Comparison of ENCODE assay signal across 14 cellular contexts in the genomic region with DNA sequence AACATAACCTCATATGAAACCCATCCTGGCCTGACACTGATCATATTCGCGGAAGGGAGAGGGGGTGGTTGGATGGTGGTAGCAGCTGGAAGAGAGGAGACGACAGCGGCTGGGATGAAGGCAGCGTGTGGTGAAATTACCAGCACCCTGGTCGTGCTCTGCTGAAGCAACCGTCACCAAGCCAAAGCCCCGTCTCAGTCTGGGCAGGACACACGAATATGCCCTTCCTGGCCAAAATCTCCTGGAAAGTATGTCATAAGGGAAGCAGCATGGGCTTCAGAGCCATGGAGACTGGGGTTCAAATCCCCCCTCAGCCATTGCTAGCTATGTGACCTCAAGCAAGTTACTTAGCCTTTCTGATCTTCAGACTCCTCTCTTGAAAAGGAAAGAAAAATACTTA.
DNase-seq lines count a peak whose midpoint lies in the region; ATAC-seq and TF ChIP-seq lines count a peak whose summit lies in the region.
"Had no signal": no experiment of that assay in that cellular context is flagged by ENCODE, and none has a peak within 500 bp of the region (broad histone marks: within the 10 kb centered on the region; RNA-seq: fewer than 3 reads in every experiment).

No MANE protein-coding gene starts in this region.

- DNase-seq in T-helper 1 cell (no peak), T-helper 17 cell (no peak), kidney glomerular epithelial cell (lab: John Stamatoyannopoulos, UW) (no peak), mesothelial cell of epicardium (ENCODE audit: low spot score in 2 of 2, unreplicated experiment in 2 of 2) (no peak)
- DNase-seq in CD8-positive, alpha-beta memory T cell = no peak
- no peak for DNase-seq in naive thymus-derived CD4-positive, alpha-beta T cell
- DNase-seq in stimulated activated naive CD8-positive, alpha-beta T cell treated with anti-CD3 and anti-CD28 coated beads, Interleukin-15, amount 100 ng/mL, for 72 hours = no peak
- DNase-seq: left ventricle myocardium inferior, NCI-H1417 treated with DMSO at 0.1 percent for 48 hours, NCI-H524 treated with DMSO at 0.1 percent for 48 hours had no signal

- H3K4me3 Mint-ChIP-seq in T-helper 1 cell treated with Interleukin-12 subunit alpha and Interleukin-12 subunit beta and Interleukin-4 antibody, amounts not matched to agents 30 μg/mL and 1 μg/mL, for 36 hours = no peak overlapping the region
- H3K4me3 Mint-ChIP-seq in CD8-positive, alpha-beta memory T cell = peak overlapping the region in 5 of 7 donors; percentile 19 to 87 (median 74)
- H3K4me3 Mint-ChIP-seq in T-helper 17 cell (no peak overlapping the region), mesothelial cell of epicardium (no peak overlapping the region)
- peak overlapping the region in 9 of 10 donors; percentile 73 to 91 (median 80) for H3K4me3 Mint-ChIP-seq in naive thymus-derived CD4-positive, alpha-beta T cell
- H3K4me3 Mint-ChIP-seq in stimulated activated naive CD8-positive, alpha-beta T cell treated with anti-CD3 and anti-CD28 coated beads, Interleukin-15, amount 100 ng/mL, for 72 hours = no peak overlapping the region
- H3K4me3 Mint-ChIP-seq: type B pancreatic cell had no signal

- H3K27me3 ChIP-seq in CD8-positive, alpha-beta memory T cell (ENCODE audit: insufficient read depth, low read length, poor library complexity, severe bottlenecking) = no peaks in the 10 kb centered on the region
- no peaks in the 10 kb centered on the region for H3K27me3 ChIP-seq in naive thymus-derived CD4-positive, alpha-beta T cell (ENCODE audit: control insufficient read depth in 2 of 2, insufficient read depth in 2 of 2, low read length in 2 of 2)

- peaks cover 49% of the 10 kb centered on the region for H3K4me1 Mint-ChIP-seq in T-helper 1 cell treated with Interleukin-12 subunit alpha and Interleukin-12 subunit beta and Interleukin-4 antibody, amounts not matched to agents 30 μg/mL and 1 μg/mL, for 36 hours (ENCODE audit: low read depth)
- H3K4me1 Mint-ChIP-seq in CD8-positive, alpha-beta memory T cell = peaks cover 53 to 72% (median 65%) of the 10 kb centered on the region in 3 donors
- H3K4me1 Mint-ChIP-seq in T-helper 17 cell (peaks cover 46% of the 10 kb centered on the region), mesothelial cell of epicardium (no peaks in the 10 kb centered on the region)
- peaks cover 44 to 78% (median 73%) of the 10 kb centered on the region in 7 donors for H3K4me1 Mint-ChIP-seq in naive thymus-derived CD4-positive, alpha-beta T cell
- H3K4me1 Mint-ChIP-seq in stimulated activated naive CD8-positive, alpha-beta T cell treated with anti-CD3 and anti-CD28 coated beads, Interleukin-15, amount 100 ng/mL, for 72 hours = peaks cover 32% of the 10 kb centered on the region

- intact Hi-C loops in naive thymus-derived CD4-positive, alpha-beta T cell (cut with micrococcal nuclease) = loop anchor here (5.0 to 10.0 kb wide), 4 partner anchors 40 to 1457 kb away; a partner anchor contains a TSS

- no peaks in the 10 kb centered on the region for H3K9me3 ChIP-seq in CD8-positive, alpha-beta memory T cell (ENCODE audit: low read length)
- no peaks in the 10 kb centered on the region for H3K9me3 ChIP-seq in T-helper 17 cell (ENCODE audit: control insufficient read depth, low read length, poor library complexity, severe bottlenecking)
- no peaks in the 10 kb centered on the region for H3K9me3 ChIP-seq in naive thymus-derived CD4-positive, alpha-beta T cell (ENCODE audit: control insufficient read depth in 2 of 3, low read length in 3 of 3)
- H3K9me3 ChIP-seq: left ventricle myocardium inferior, mucosa of descending colon had no signal

- H3K4me3 ChIP-seq in CD8-positive, alpha-beta memory T cell (ENCODE audit: low read length) = peak overlapping the region; percentile 43
- H3K4me3 ChIP-seq in naive thymus-derived CD4-positive, alpha-beta T cell (ENCODE audit: low read length) = peak overlapping the region; percentile 12
- H3K4me3 ChIP-seq: left ventricle myocardium inferior, mucosa of descending colon had no signal

- H3K36me3 ChIP-seq in CD8-positive, alpha-beta memory T cell (ENCODE audit: insufficient read depth, low read length) = no peaks in the 10 kb centered on the region
- H3K36me3 ChIP-seq in naive thymus-derived CD4-positive, alpha-beta T cell (ENCODE audit: control insufficient read depth in 2 of 3, insufficient read depth in 3 of 3, low read length in 3 of 3) = no peaks in the 10 kb centered on the region
- H3K36me3 ChIP-seq: left ventricle myocardium inferior had no signal

- peaks cover 18% of the 10 kb centered on the region for H3K36me3 Mint-ChIP-seq in T-helper 1 cell treated with Interleukin-12 subunit alpha and Interleukin-12 subunit beta and Interleukin-4 antibody, amounts not matched to agents 30 μg/mL and 1 μg/mL, for 36 hours (ENCODE audit: low read depth)
- H3K36me3 Mint-ChIP-seq in CD8-positive, alpha-beta memory T cell = no peaks in the 10 kb centered on the region
- no peaks in the 10 kb centered on the region for H3K36me3 Mint-ChIP-seq in T-helper 17 cell (ENCODE audit: low read depth)
- H3K36me3 Mint-ChIP-seq in naive thymus-derived CD4-positive, alpha-beta T cell = peaks cover 0 to 28% (median 3%) of the 10 kb centered on the region in 5 donors
- no peaks in the 10 kb centered on the region for H3K36me3 Mint-ChIP-seq in mesothelial cell of epicardium
- H3K36me3 Mint-ChIP-seq: type B pancreatic cell had no signal

- CTCF ChIA-PET in CD8-positive, alpha-beta memory T cell (lab: Charles Lee) = interaction anchor here (1.0 kb wide), 1 partner anchor 139 kb away, joined by 3 read pairs; a partner anchor contains a TSS
- CTCF ChIA-PET in naive thymus-derived CD4-positive, alpha-beta T cell (lab: Charles Lee) = interaction anchor here (0.7 kb wide), 1 partner anchor 39 kb away, joined by 3 read pairs; no protein-coding TSS in a partner anchor

- no peak overlapping the region for H3K27ac ChIP-seq in CD8-positive, alpha-beta memory T cell (ENCODE audit: low read depth, low read length)
- H3K27ac ChIP-seq in naive thymus-derived CD4-positive, alpha-beta T cell (ENCODE audit: low read depth, low read length) = no peak overlapping the region
- H3K27ac ChIP-seq: 22Rv1, left ventricle myocardium inferior had no signal

- peak overlapping the region; percentile 94 for H3K27ac Mint-ChIP-seq in T-helper 1 cell treated with Interleukin-12 subunit alpha and Interleukin-12 subunit beta and Interleukin-4 antibody, amounts not matched to agents 30 μg/mL and 1 μg/mL, for 36 hours
- peak overlapping the region in 7 of 8 donors; percentile 30 to 93 (median 88) for H3K27ac Mint-ChIP-seq in CD8-positive, alpha-beta memory T cell
- H3K27ac Mint-ChIP-seq in T-helper 17 cell = peak overlapping the region; percentile 93
- peak overlapping the region in 8 of 9 donors; percentile 69 to 94 (median 90) for H3K27ac Mint-ChIP-seq in naive thymus-derived CD4-positive, alpha-beta T cell
- no peak overlapping the region for H3K27ac Mint-ChIP-seq in stimulated activated naive CD8-positive, alpha-beta T cell treated with anti-CD3 and anti-CD28 coated beads, Interleukin-15, amount 100 ng/mL, for 72 hours
- no peak overlapping the region for H3K27ac Mint-ChIP-seq in mesothelial cell of epicardium
- H3K27ac Mint-ChIP-seq: type B pancreatic cell had no signal

- H3K27me3 Mint-ChIP-seq in T-helper 1 cell treated with Interleukin-12 subunit alpha and Interleukin-12 subunit beta and Interleukin-4 antibody, amounts not matched to agents 30 μg/mL and 1 μg/mL, for 36 hours (ENCODE audit: low read depth) = no peaks in the 10 kb centered on the region
- no peaks in the 10 kb centered on the region for H3K27me3 Mint-ChIP-seq in CD8-positive, alpha-beta memory T cell
- no peaks in the 10 kb centered on the region for H3K27me3 Mint-ChIP-seq in T-helper 17 cell
- H3K27me3 Mint-ChIP-seq in naive thymus-derived CD4-positive, alpha-beta T cell = peaks cover 0 to 3% (median 0%) of the 10 kb centered on the region in 5 donors
- H3K27me3 Mint-ChIP-seq in stimulated activated naive CD8-positive, alpha-beta T cell treated with anti-CD3 and anti-CD28 coated beads, Interleukin-15, amount 100 ng/mL, for 72 hours = no peaks in the 10 kb centered on the region
- H3K27me3 Mint-ChIP-seq in mesothelial cell of epicardium (ENCODE audit: low read depth) = no peaks in the 10 kb centered on the region
- H3K27me3 Mint-ChIP-seq: type B pancreatic cell had no signal

- peaks cover 67% of the 10 kb centered on the region for H3K4me1 ChIP-seq in CD8-positive, alpha-beta memory T cell (ENCODE audit: insufficient read depth, low read length)
- peaks cover 44 to 50% of the 10 kb centered on the region in 2 donors for H3K4me1 ChIP-seq in naive thymus-derived CD4-positive, alpha-beta T cell (ENCODE audit: control insufficient read depth in 2 of 2, insufficient read depth in 2 of 2, low read length in 2 of 2)
- H3K4me1 ChIP-seq: left ventricle myocardium inferior had no signal

- peaks cover 17% of the 10 kb centered on the region for H3K9me3 Mint-ChIP-seq in T-helper 1 cell treated with Interleukin-12 subunit alpha and Interleukin-12 subunit beta and Interleukin-4 antibody, amounts not matched to agents 30 μg/mL and 1 μg/mL, for 36 hours
- H3K9me3 Mint-ChIP-seq in CD8-positive, alpha-beta memory T cell = no peaks in the 10 kb centered on the region
- H3K9me3 Mint-ChIP-seq in naive thymus-derived CD4-positive, alpha-beta T cell = peaks cover 0 to 17% (median 3%) of the 10 kb centered on the region in 11 donors
- H3K9me3 Mint-ChIP-seq in stimulated activated naive CD8-positive, alpha-beta T cell treated with anti-CD3 and anti-CD28 coated beads, Interleukin-15, amount 100 ng/mL, for 72 hours = peaks cover 6 to 11% of the 10 kb centered on the region in 2 donors
- H3K9me3 Mint-ChIP-seq in mesothelial cell of epicardium = no peaks in the 10 kb centered on the region
- H3K9me3 Mint-ChIP-seq: type B pancreatic cell had no signal

- no peak for TF ChIP-seq CTCF in mesothelial cell of epicardium (IDR thresholded peaks at IDR 0.05; ENCODE audit: unreplicated experiment)

- POLR2A ChIA-PET in CD8-positive, alpha-beta memory T cell (lab: Charles Lee) = no interaction called here
- POLR2A ChIA-PET in naive thymus-derived CD4-positive, alpha-beta T cell (lab: Charles Lee) = interaction anchor here (0.9 to 1.3 kb wide), 2 partner anchors 12 to 20 kb away, joined by 3 to 4 read pairs; no protein-coding TSS in a partner anchor

- ATAC-seq in T-helper 17 cell = no peak
- ATAC-seq in naive thymus-derived CD4-positive, alpha-beta T cell = no peak
- ATAC-seq in stimulated activated naive CD8-positive, alpha-beta T cell treated with anti-CD3 and anti-CD28 coated beads, Interleukin-15, amount 100 ng/mL, for 72 hours = no peak

Comparison
In these comparisons a context has a peak if more than half of its experiments do, and no peak if none do; other contexts are left out.
1. H3K27ac Mint-ChIP-seq: peak in T-helper 1 cell treated with Interleukin-12 subunit alpha and Interleukin-12 subunit beta and Interleukin-4 antibody, amounts not matched to agents 30 μg/mL and 1 μg/mL, for 36 hours (single experiment), CD8-positive, alpha-beta memory T cell (7 of 8), T-helper 17 cell (single experiment) and naive thymus-derived CD4-positive, alpha-beta T cell (8 of 9); none in stimulated activated naive CD8-positive, alpha-beta T cell treated with anti-CD3 and anti-CD28 coated beads, Interleukin-15, amount 100 ng/mL, for 72 hours (0 of 2) and mesothelial cell of epicardium (single experiment).
2. H3K4me3 Mint-ChIP-seq: peak in CD8-positive, alpha-beta memory T cell (5 of 7) and naive thymus-derived CD4-positive, alpha-beta T cell (9 of 10); none in T-helper 1 cell treated with Interleukin-12 subunit alpha and Interleukin-12 subunit beta and Interleukin-4 antibody, amounts not matched to agents 30 μg/mL and 1 μg/mL, for 36 hours (single experiment), T-helper 17 cell (single experiment), stimulated activated naive CD8-positive, alpha-beta T cell treated with anti-CD3 and anti-CD28 coated beads, Interleukin-15, amount 100 ng/mL, for 72 hours (0 of 2) and mesothelial cell of epicardium (single experiment).